In the genomic region with DNA sequence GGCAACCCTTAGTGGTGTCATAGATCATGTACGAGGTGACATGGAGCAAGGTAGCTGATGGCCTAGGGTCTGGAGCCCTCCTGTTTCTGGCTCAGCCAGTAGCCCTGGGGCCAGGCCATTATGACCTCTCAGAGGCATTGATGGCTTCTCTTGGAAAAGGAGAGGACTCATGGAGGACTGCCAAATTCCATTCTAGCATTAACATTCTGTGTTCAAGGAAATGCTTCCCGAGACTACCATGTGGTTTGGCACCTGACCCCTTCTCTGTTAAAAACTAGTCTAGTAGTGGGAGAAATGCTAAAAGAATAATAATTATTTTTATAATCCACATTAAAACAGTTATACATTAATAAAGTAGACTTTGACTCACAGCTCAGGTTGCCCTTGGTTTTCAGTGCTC, we compare ENCODE assay signal across 22 cellular contexts. TPM values are rescaled to one million over a fixed set of nuclear protein-coding genes. Genes with fewer than 3 reads are reported as not detected.
A peak's percentile ranks its signal among the peaks of the same experiment; 100 is the strongest.
DNase-seq lines count a peak whose midpoint lies in the region; ATAC-seq lines count a peak whose summit lies in the region.
"Had no signal": no experiment of that assay in that cellular context is flagged by ENCODE, and none has a peak within 500 bp of the region (broad histone marks: within the 10 kb centered on the region; RNA-seq: fewer than 3 reads in every experiment).

No MANE protein-coding gene starts in this region.

- peak; percentile 8 for DNase-seq in M059J (ENCODE audit: low read depth)
- DNase-seq in dermis microvascular lymphatic vessel endothelial cell (ENCODE audit: low read depth in 2 of 2), result peak; percentile 23 to 50
- peak; percentile 60 for DNase-seq in medulla oblongata (ENCODE audit: extremely low spot score)
- DNase-seq in NCI-H82 (lab: John Stamatoyannopoulos, UW), result no peak
- no peak for DNase-seq in stimulated activated effector memory CD8-positive, alpha-beta T cell treated with anti-CD3 and anti-CD28 coated beads, Interleukin-12 subunit alpha, Interleukin-12 subunit beta, amount 100 ng/mL, for 72 hours (ENCODE audit: low spot score in 2 of 2)
- DNase-seq in NCI-H69 (lab: John Stamatoyannopoulos, UW), result no peak
- DNase-seq: activated CD4-positive, alpha-beta T cell treated with anti-CD3 and anti-CD28 coated beads for 48 hours; activated CD8-positive, alpha-beta memory T cell treated with anti-CD3 and anti-CD28 coated beads, Interleukin-2, amount 10 ng/mL, durations not matched to agents 7 days and 5 days; activated naive CD4-positive, alpha-beta T cell treated with anti-CD3 and anti-CD28 coated beads, Interleukin-2, amount 10 ng/mL, durations not matched to agents 7 days and 5 days; CD4-positive, alpha-beta memory T cell; DMS79; IMR-90; MM.1S; NCI-H1436; NCI-H2171; NCI-H526 treated with DMSO at 0.1 percent for 48 hours; nephron progenitor cell; SK-N-SH; uterus had no signal

- no peaks in the 10 kb centered on the region for H3K4me1 Mint-ChIP-seq in stimulated activated effector memory CD8-positive, alpha-beta T cell treated with anti-CD3 and anti-CD28 coated beads, Interleukin-12 subunit alpha, Interleukin-12 subunit beta, amount 100 ng/mL, for 72 hours
- H3K4me1 Mint-ChIP-seq: activated CD8-positive, alpha-beta memory T cell treated with anti-CD3 and anti-CD28 coated beads, Interleukin-2, amount 10 ng/mL, durations not matched to agents 7 days and 5 days; activated naive CD4-positive, alpha-beta T cell treated with anti-CD3 and anti-CD28 coated beads, Interleukin-2, amount 10 ng/mL, durations not matched to agents 7 days and 5 days; CD4-positive, alpha-beta memory T cell had no signal

- H3K27ac Mint-ChIP-seq in stimulated activated effector memory CD8-positive, alpha-beta T cell treated with anti-CD3 and anti-CD28 coated beads, Interleukin-12 subunit alpha, Interleukin-12 subunit beta, amount 100 ng/mL, for 72 hours, result no peak overlapping the region
- H3K27ac Mint-ChIP-seq: activated CD8-positive, alpha-beta memory T cell treated with anti-CD3 and anti-CD28 coated beads, Interleukin-2, amount 10 ng/mL, durations not matched to agents 7 days and 5 days; activated naive CD4-positive, alpha-beta T cell treated with anti-CD3 and anti-CD28 coated beads, Interleukin-2, amount 10 ng/mL, durations not matched to agents 7 days and 5 days; CD4-positive, alpha-beta memory T cell; mesothelial cell of epicardium; nephron progenitor cell had no signal

- ATAC-seq in HG03108 (IDR thresholded peaks at IDR 0.05; ENCODE audit: unreplicated experiment), result no peak
- no peak for ATAC-seq in stimulated activated effector memory CD8-positive, alpha-beta T cell treated with anti-CD3 and anti-CD28 coated beads, Interleukin-12 subunit alpha, Interleukin-12 subunit beta, amount 100 ng/mL, for 72 hours
- ATAC-seq: activated CD8-positive, alpha-beta memory T cell treated with anti-CD3 and anti-CD28 coated beads, Interleukin-2, amount 10 ng/mL, durations not matched to agents 7 days and 5 days; gastroesophageal sphincter had no signal

- H3K36me3 Mint-ChIP-seq in stimulated activated effector memory CD8-positive, alpha-beta T cell treated with anti-CD3 and anti-CD28 coated beads, Interleukin-12 subunit alpha, Interleukin-12 subunit beta, amount 100 ng/mL, for 72 hours, result no peaks in the 10 kb centered on the region
- H3K36me3 Mint-ChIP-seq: activated CD8-positive, alpha-beta memory T cell treated with anti-CD3 and anti-CD28 coated beads, Interleukin-2, amount 10 ng/mL, durations not matched to agents 7 days and 5 days; activated naive CD4-positive, alpha-beta T cell treated with anti-CD3 and anti-CD28 coated beads, Interleukin-2, amount 10 ng/mL, durations not matched to agents 7 days and 5 days; CD4-positive, alpha-beta memory T cell had no signal

- no peaks in the 10 kb centered on the region for H3K9me3 Mint-ChIP-seq in stimulated activated effector memory CD8-positive, alpha-beta T cell treated with anti-CD3 and anti-CD28 coated beads, Interleukin-12 subunit alpha, Interleukin-12 subunit beta, amount 100 ng/mL, for 72 hours
- H3K9me3 Mint-ChIP-seq: activated naive CD4-positive, alpha-beta T cell treated with anti-CD3 and anti-CD28 coated beads, Interleukin-2, amount 10 ng/mL, durations not matched to agents 7 days and 5 days; mesothelial cell of epicardium; nephron progenitor cell had no signal

- no peak overlapping the region for H3K4me3 Mint-ChIP-seq in stimulated activated effector memory CD8-positive, alpha-beta T cell treated with anti-CD3 and anti-CD28 coated beads, Interleukin-12 subunit alpha, Interleukin-12 subunit beta, amount 100 ng/mL, for 72 hours
- H3K4me3 Mint-ChIP-seq: activated CD8-positive, alpha-beta memory T cell treated with anti-CD3 and anti-CD28 coated beads, Interleukin-2, amount 10 ng/mL, durations not matched to agents 7 days and 5 days; activated naive CD4-positive, alpha-beta T cell treated with anti-CD3 and anti-CD28 coated beads, Interleukin-2, amount 10 ng/mL, durations not matched to agents 7 days and 5 days; CD4-positive, alpha-beta memory T cell; mesothelial cell of epicardium; nephron progenitor cell had no signal

RNA-seq across cellular contexts. Expression of a gene that starts 40.2 kb away (rescaled TPM):
- not detected in 2 replicates for total RNA-seq in M059J (2014; rRNA removed; shearing (Covaris generic))
- 22.2 and 26.2 TPM in 2 replicates for total RNA-seq in dermis microvascular lymphatic vessel endothelial cell
- total RNA-seq: activated CD8-positive, alpha-beta memory T cell treated with anti-CD3 and anti-CD28 coated beads, Interleukin-2, amount 10 ng/mL, durations not matched to agents 7 days and 5 days; CD4-positive, alpha-beta memory T cell had no signal

Comparison
In these comparisons a context has a peak if more than half of its experiments do, and no peak if none do; other contexts are left out.
1. DNase-seq: peak in M059J (single experiment), dermis microvascular lymphatic vessel endothelial cell (2 of 2) and medulla oblongata (single experiment); none in NCI-H82 (single experiment), stimulated activated effector memory CD8-positive, alpha-beta T cell treated with anti-CD3 and anti-CD28 coated beads, Interleukin-12 subunit alpha, Interleukin-12 subunit beta, amount 100 ng/mL, for 72 hours (0 of 2) and NCI-H69 (single experiment).
2. RNA of a gene that starts 40.2 kb away (total RNA-seq): 22.2 to 26.2 TPM in dermis microvascular lymphatic vessel endothelial cell; not detected in M059J; every median in the first group is over 10 times any median in the second.